14 cellular contexts compared by ENCODE assay signal in the genomic region with DNA sequence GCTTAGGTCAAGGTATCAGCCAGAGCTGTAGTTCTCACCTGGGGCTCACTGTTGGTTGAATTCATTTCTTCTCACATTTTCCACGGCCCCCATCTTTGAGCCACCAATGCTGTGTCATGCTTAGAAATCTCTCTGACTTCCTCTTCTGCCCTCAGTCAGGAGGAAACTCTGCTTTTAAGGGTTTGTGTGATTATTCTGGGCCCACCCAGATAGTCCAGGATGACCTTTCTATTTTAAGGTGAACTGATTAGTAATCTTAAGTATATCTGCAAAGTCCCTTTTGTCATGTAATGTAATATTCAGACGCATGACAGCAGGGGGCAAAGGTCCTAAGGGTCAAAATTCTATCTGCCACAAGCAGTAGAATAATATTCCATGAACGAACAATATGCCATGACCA.
"Had no signal": no experiment of that assay in that cellular context is flagged by ENCODE, and none has a peak within 500 bp of the region (broad histone marks: within the 10 kb centered on the region; RNA-seq: fewer than 3 reads in every experiment).

No MANE protein-coding gene starts in this region.

- H3K4me3 Mint-ChIP-seq: activated T-cell treated with anti-CD3 and anti-CD28 coated beads, Interleukin-2, amount 50 U/mL, for 4 hours; naive thymus-derived CD4-positive, alpha-beta T cell; stimulated activated effector memory CD8-positive, alpha-beta T cell treated with anti-CD3 and anti-CD28 coated beads, Interleukin-12 subunit alpha, Interleukin-12 subunit beta, amount 100 ng/mL, for 72 hours; T-helper 2 cell treated with Interferon-gamma antibody and Interleukin-4, amounts not matched to agents 5 μg/mL and 100 μg/mL, for 36 hours had no signal

- ATAC-seq: activated T-cell treated with anti-CD3 and anti-CD28 coated beads, Interleukin-2, amount 50 U/mL, for 4 hours; left colon; naive thymus-derived CD4-positive, alpha-beta T cell; pancreas; stimulated activated effector memory CD8-positive, alpha-beta T cell treated with anti-CD3 and anti-CD28 coated beads, Interleukin-12 subunit alpha, Interleukin-12 subunit beta, amount 100 ng/mL, for 72 hours had no signal

- H3K4me1 Mint-ChIP-seq: stimulated activated effector memory CD8-positive, alpha-beta T cell treated with anti-CD3 and anti-CD28 coated beads, Interleukin-12 subunit alpha, Interleukin-12 subunit beta, amount 100 ng/mL, for 72 hours had no signal

- H3K9me3 Mint-ChIP-seq: stimulated activated effector memory CD8-positive, alpha-beta T cell treated with anti-CD3 and anti-CD28 coated beads, Interleukin-12 subunit alpha, Interleukin-12 subunit beta, amount 100 ng/mL, for 72 hours had no signal

- DNase-seq: activated CD4-positive, alpha-beta T cell treated with anti-CD3 and anti-CD28 coated beads, Interleukin-2, amount 50 U/mL, for 4 hours; activated CD4-positive, CD25-positive, alpha-beta regulatory T cell treated with anti-CD3 and anti-CD28 coated beads, Interleukin-2, amount 50 U/mL, for 72 hours; activated effector memory CD4-positive, alpha-beta T cell treated with Interleukin-2 at 50 U/mL for 16 hours; activated naive CD4-positive, alpha-beta T cell treated with anti-CD3 and anti-CD28 coated beads, Interleukin-2, amount 50 U/mL, for 16 hours; activated T-cell treated with anti-CD3 and anti-CD28 coated beads, Interleukin-2, amount 50 U/mL, for 4 hours; left colon; pancreas; sigmoid colon; spleen; stimulated activated CD4-positive, alpha-beta T cell treated with anti-CD3 and anti-CD28 coated beads, Interleukin-1b, Interleukin-23, amount 100 ng/mL, for 48 hours; trophoblast cell had no signal

- H3K27ac Mint-ChIP-seq: naive thymus-derived CD4-positive, alpha-beta T cell; stimulated activated effector memory CD8-positive, alpha-beta T cell treated with anti-CD3 and anti-CD28 coated beads, Interleukin-12 subunit alpha, Interleukin-12 subunit beta, amount 100 ng/mL, for 72 hours; T-helper 2 cell treated with Interferon-gamma antibody and Interleukin-4, amounts not matched to agents 5 μg/mL and 100 μg/mL, for 36 hours had no signal

- H3K36me3 Mint-ChIP-seq: stimulated activated effector memory CD8-positive, alpha-beta T cell treated with anti-CD3 and anti-CD28 coated beads, Interleukin-12 subunit alpha, Interleukin-12 subunit beta, amount 100 ng/mL, for 72 hours had no signal
